1 cellular context compared by ENCODE assay signal in genomic region chr12:54048694-54049093, GRCh38.
A peak's percentile ranks its signal among the peaks of the same experiment; 100 is the strongest.
TF ChIP-seq lines count a peak whose summit lies in the region.

No MANE protein-coding gene starts in this region.

TF ChIP-seq in H1, 55 proteins besides CTCF, POLR2A, EP300 and RAD21:
- TF ChIP-seq CHD2 (IDR thresholded peaks at IDR 0.05; ENCODE audit: low read length): no peak
- no peak for TF ChIP-seq KDM5A (IDR thresholded peaks at IDR 0.05; ENCODE audit: low read length)
- peak; percentile 75 for TF ChIP-seq RNF2 (IDR thresholded peaks at IDR 0.05; ENCODE audit: borderline replicate concordance, low read depth, low read length, missing control alignments, poor library complexity, severe bottlenecking)
- no peak for TF ChIP-seq CTBP2 (IDR thresholded peaks at IDR 0.05; ENCODE audit: borderline replicate concordance, insufficient read depth, insufficient read length, low read length)
- no peak for TF ChIP-seq SRF (IDR thresholded peaks at IDR 0.05; ENCODE audit: low read depth, low read length)
